In the genomic region with DNA sequence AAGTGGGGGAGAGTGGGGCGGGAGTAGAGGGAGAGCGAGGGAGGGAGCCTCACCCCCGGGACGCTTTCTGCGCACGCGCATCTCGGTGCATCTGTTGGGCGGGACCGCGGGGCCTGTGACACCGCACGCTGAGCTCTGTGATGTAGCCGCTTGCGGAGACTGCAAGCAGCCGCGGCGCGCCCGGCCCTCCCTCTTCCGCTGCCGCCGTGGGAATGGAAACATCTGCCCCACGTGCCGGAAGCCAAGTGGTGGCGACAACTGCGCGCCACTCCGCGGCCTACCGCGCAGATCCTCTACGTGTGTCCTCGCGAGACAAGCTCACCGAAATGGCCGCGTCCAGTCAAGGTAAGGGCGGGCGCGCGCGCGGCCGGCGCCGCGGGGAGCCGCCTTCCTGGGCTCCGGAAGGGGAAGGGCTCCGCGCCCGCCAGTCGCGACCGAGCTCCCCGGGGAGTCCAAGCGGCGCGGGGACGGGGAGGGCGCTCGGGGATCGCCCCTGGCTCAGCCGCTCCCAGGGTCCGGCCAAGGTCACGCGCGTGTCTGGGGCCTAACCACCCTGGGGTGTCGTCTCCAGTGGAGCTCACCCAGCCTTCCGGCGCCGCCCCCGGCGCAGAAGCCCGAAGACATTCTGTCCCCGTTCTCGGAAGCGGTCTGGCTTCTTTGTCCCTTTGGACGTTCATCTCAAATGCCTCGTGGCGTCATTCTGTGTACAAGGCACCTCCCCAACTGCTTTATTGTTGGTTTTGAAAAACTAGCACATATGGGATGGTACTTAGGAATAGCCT, we compare ENCODE assay signal across 8 cellular contexts. TPM values are rescaled to one million over a fixed set of nuclear protein-coding genes. Genes with fewer than 3 reads are reported as not detected.
DNase-seq lines count a peak whose midpoint lies in the region; ATAC-seq and TF ChIP-seq lines count a peak whose summit lies in the region.

A gene with protein sequence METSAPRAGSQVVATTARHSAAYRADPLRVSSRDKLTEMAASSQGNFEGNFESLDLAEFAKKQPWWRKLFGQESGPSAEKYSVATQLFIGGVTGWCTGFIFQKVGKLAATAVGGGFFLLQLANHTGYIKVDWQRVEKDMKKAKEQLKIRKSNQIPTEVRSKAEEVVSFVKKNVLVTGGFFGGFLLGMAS (plus strand): TSS at position 118 of the 782 bp plus-strand sequence. CDS start 95 bp downstream, at position 213.

- H3K4me1 ChIP-seq in mammary epithelial cell (ENCODE audit: insufficient read depth, low read length) (peaks cover 7% of the 10 kb centered on the region), smooth muscle cell (ENCODE audit: low read depth) (no peaks in the 10 kb centered on the region)

- peaks cover 30% of the 10 kb centered on the region for H3K79me2 ChIP-seq in mammary epithelial cell (ENCODE audit: insufficient read depth, low read length)
- H3K79me2 ChIP-seq in smooth muscle cell (ENCODE audit: low read depth): peaks cover 8% of the 10 kb centered on the region

- H4K20me1 ChIP-seq in mammary epithelial cell (ENCODE audit: insufficient read depth, low read length) (no peaks in the 10 kb centered on the region), smooth muscle cell (ENCODE audit: low read depth) (no peaks in the 10 kb centered on the region)

- peak; percentile 78 for TF ChIP-seq POLR2A in GM18951 (IDR thresholded peaks at IDR 0.05; ENCODE audit: extremely low read depth, insufficient read depth, insufficient read length)

- no peaks in the 10 kb centered on the region for H3K36me3 ChIP-seq in mammary epithelial cell (ENCODE audit: insufficient read depth, low read length)
- no peaks in the 10 kb centered on the region for H3K36me3 ChIP-seq in smooth muscle cell (ENCODE audit: low read depth)

- peaks cover 3% of the 10 kb centered on the region for H3F3A ChIP-seq in smooth muscle cell (ENCODE audit: low read depth)

- DNase-seq in AG08396 (ENCODE audit: low spot score) (peak; percentile 89), NCI-H2227 treated with DMSO at 0.1 percent for 48 hours (lab: John Stamatoyannopoulos, UW) (peak; percentile 86), mammary epithelial cell (peak; percentile 91), iPS-NIHi11 (ENCODE audit: low spot score) (peak; percentile 77), smooth muscle cell (lab: John Stamatoyannopoulos, UW; ENCODE audit: unreplicated experiment) (peak; percentile 61)

- ATAC-seq in HG03175 (IDR thresholded peaks at IDR 0.05; ENCODE audit: unreplicated experiment): peak; percentile 91

- CTCF ChIA-PET in mammary epithelial cell (lab: Charles Lee; ENCODE audit: low non-redundant PET): no interaction called here

- in situ Hi-C loops in GM18951 (cut with MboI; ENCODE audit: low sequenced_read_pairs, unreplicated experiment): no loop called here
- in situ Hi-C loops in mammary epithelial cell (cut with MboI; ENCODE audit: low sequenced_read_pairs in 2 of 2): no loop called here

- BruUV-seq in mammary epithelial cell (replicated peaks; lab: Mats Ljungman, UMichigan): no TSS peak

- WGBS in mammary epithelial cell (ENCODE audit: low coverage, missing lambda C conversion rate): 54% methylated on average over 3 of the region's 82 CpGs
- 59% methylated on average over 49 of the region's 82 CpGs for WGBS in smooth muscle cell (ENCODE audit: low lambda C conversion rate)

- TF ChIP-seq CTCF in WI38 (IDR thresholded peaks at IDR 0.05; ENCODE audit: low read depth, low read length) (no peak), mammary epithelial cell (conservative IDR thresholded peaks at IDR 0.05 in 1 of 2, IDR thresholded peaks at IDR 0.05 in 1 of 2; ENCODE audit: extremely low read depth in 1 of 2, insufficient read depth in 1 of 2, low read depth in 1 of 2, low read length in 2 of 2) (no peak), smooth muscle cell (IDR thresholded peaks at IDR 0.05; ENCODE audit: borderline replicate concordance, insufficient read depth, poor library complexity, severe bottlenecking) (no peak)

- intact Hi-C loops in mammary epithelial cell (cut with micrococcal nuclease): loop anchor here (2.0 kb wide), 1 partner anchor 44 kb away; a partner anchor contains a TSS

- H3K9ac ChIP-seq in mammary epithelial cell (ENCODE audit: insufficient read depth, low read length): peak within 1 kb of the TSS; percentile 91
- H3K9ac ChIP-seq in smooth muscle cell (ENCODE audit: low read depth): peak within 1 kb of the TSS; percentile 95

- H3K4me2 ChIP-seq in mammary epithelial cell (ENCODE audit: insufficient read depth, low read depth, low read length) (peak within 1 kb of the TSS; percentile 81), smooth muscle cell (peak within 1 kb of the TSS; percentile 90)

- H3K27ac ChIP-seq in mammary epithelial cell (ENCODE audit: insufficient read depth, low read depth, low read length) (peak within 1 kb of the TSS; percentile 90), smooth muscle cell (ENCODE audit: low read depth) (peak within 1 kb of the TSS; percentile 99)

- dilution Hi-C loops in mammary epithelial cell (cut with HindIII; ENCODE audit: low sequenced_read_pairs): no loop called here

- H3K4me3 ChIP-seq in WI38 (ENCODE audit: low read depth, low read length) (peak within 1 kb of the TSS; percentile 71), mammary epithelial cell (replicated peaks in 1 of 3; ENCODE audit: insufficient read depth in 1 of 3, low read depth in 2 of 3, low read length in 3 of 3) (peak within 1 kb of the TSS; percentile 53 to 65 (median 63)), smooth muscle cell (peak within 1 kb of the TSS; percentile 71)

- H3K27me3 ChIP-seq in mammary epithelial cell (ENCODE audit: insufficient read depth, low read length): no peaks in the 10 kb centered on the region
- no peaks in the 10 kb centered on the region for H3K27me3 ChIP-seq in smooth muscle cell (ENCODE audit: low read depth)

- H2AFZ ChIP-seq in mammary epithelial cell (ENCODE audit: low read depth, low read length) (peak within 1 kb of the TSS; percentile 33), smooth muscle cell (ENCODE audit: low read depth) (peak within 1 kb of the TSS; percentile 35)

- H3K9me3 ChIP-seq in mammary epithelial cell (replicated peaks; ENCODE audit: insufficient read depth, low read length): no peaks in the 10 kb centered on the region
- H3K9me3 ChIP-seq in smooth muscle cell (replicated peaks; ENCODE audit: low read depth): no peaks in the 10 kb centered on the region

RNA-seq across cellular contexts. Expression of the gene that starts here (rescaled TPM):
- total RNA-seq in mammary epithelial cell (10 to 100 TPM; 28.2 to 34.0 TPM), smooth muscle cell (38.3 and 52.3 TPM in 2 replicates)
- polyA plus RNA-seq in mammary epithelial cell (48.4 TPM), smooth muscle cell (98.2 and 103 TPM in 2 replicates)
- 72.1 TPM for polyA minus RNA-seq in mammary epithelial cell

Comparison
In these comparisons a context has a peak if more than half of its experiments do, and no peak if none do; other contexts are left out.
1. Peak in every context shown above with its lines: DNase-seq, ATAC-seq, H3K4me3 ChIP-seq and H3K27ac ChIP-seq.